Comparison of ENCODE assay signal across 30 cellular contexts in genomic region chr11:78493413-78493975, GRCh38.
"Had no signal": no experiment of that assay in that cellular context is flagged by ENCODE, and none has a peak within 500 bp of the region (broad histone marks: within the 10 kb centered on the region; RNA-seq: fewer than 3 reads in every experiment).

No MANE protein-coding gene starts in this region.

- DNase-seq: activated CD4-positive, alpha-beta memory T cell treated with anti-CD3 and anti-CD28 coated beads for 36 hours; activated CD4-positive, alpha-beta T cell treated with anti-CD3 and anti-CD28 coated beads for 36 hours; activated CD4-positive, alpha-beta T cell treated with anti-CD3 and anti-CD28 coated beads, Interleukin-2, amount 10 ng/mL, durations not matched to agents 24 days and 14 days; activated CD4-positive, CD25-positive, alpha-beta regulatory T cell; activated CD4-positive, CD25-positive, alpha-beta regulatory T cell treated with anti-CD3 and anti-CD28 coated beads, Interleukin-2, amount 50 U/mL, for 72 hours; activated CD8-positive, alpha-beta memory T cell treated with anti-CD3 and anti-CD28 coated beads, Interleukin-2, amount 10 ng/mL, durations not matched to agents 7 days and 5 days; activated CD8-positive, alpha-beta memory T cell treated with anti-CD3 and anti-CD28 coated beads, Interleukin-2, amount 50 U/mL, for 4 hours; activated CD8-positive, alpha-beta T cell treated with anti-CD3 and anti-CD28 coated beads, Interleukin-2, amount 10 ng/mL, durations not matched to agents 7 days and 5 days; activated effector memory CD4-positive, alpha-beta T cell treated with anti-CD3 and anti-CD28 coated beads, Interleukin-2, amount 50 U/mL, for 16 hours; activated naive CD4-positive, alpha-beta T cell treated with anti-CD3 and anti-CD28 coated beads for 36 hours; activated naive CD8-positive, alpha-beta T cell treated with anti-CD3 and anti-CD28 coated beads, Interleukin-2, amount 10 ng/mL, durations not matched to agents 7 days and 5 days; activated T-cell treated with anti-CD3 and anti-CD28 coated beads, Interleukin-2, amount 50 U/mL, for 1 hour; activated T-cell treated with anti-CD3 and anti-CD28 coated beads, Interleukin-2, amount 50 U/mL, for 48 hours; central memory CD4-positive, alpha-beta T cell; cerebellar nuclear complex; colonic mucosa; effector CD8-positive, alpha-beta T cell; esophagus squamous epithelium; T-helper 2 cell had no signal

- H3K9me3 ChIP-seq: ascending aorta, breast epithelium, colonic mucosa, esophagus squamous epithelium had no signal

- FAIRE-seq: endometrium, endothelial cell of umbilical vein, frontal cortex had no signal

- H3K27me3 Mint-ChIP-seq: activated CD4-positive, alpha-beta memory T cell treated with anti-CD3 and anti-CD28 coated beads for 36 hours; activated CD4-positive, alpha-beta T cell treated with anti-CD3 and anti-CD28 coated beads for 36 hours; activated CD4-positive, alpha-beta T cell treated with anti-CD3 and anti-CD28 coated beads, Interleukin-2, amount 10 ng/mL, durations not matched to agents 24 days and 14 days; activated CD8-positive, alpha-beta memory T cell treated with anti-CD3 and anti-CD28 coated beads, Interleukin-2, amount 10 ng/mL, durations not matched to agents 7 days and 5 days; activated naive CD8-positive, alpha-beta T cell treated with anti-CD3 and anti-CD28 coated beads, Interleukin-2, amount 10 ng/mL, durations not matched to agents 7 days and 5 days; brain had no signal

- H3K27ac Mint-ChIP-seq: activated CD4-positive, alpha-beta memory T cell treated with anti-CD3 and anti-CD28 coated beads for 36 hours; activated CD4-positive, alpha-beta T cell treated with anti-CD3 and anti-CD28 coated beads for 36 hours; activated CD4-positive, alpha-beta T cell treated with anti-CD3 and anti-CD28 coated beads, Interleukin-2, amount 10 ng/mL, durations not matched to agents 24 days and 14 days; activated CD8-positive, alpha-beta memory T cell treated with anti-CD3 and anti-CD28 coated beads, Interleukin-2, amount 10 ng/mL, durations not matched to agents 7 days and 5 days; activated CD8-positive, alpha-beta T cell treated with anti-CD3 and anti-CD28 coated beads, Interleukin-2, amount 10 ng/mL, durations not matched to agents 7 days and 5 days; activated naive CD4-positive, alpha-beta T cell treated with anti-CD3 and anti-CD28 coated beads for 36 hours; activated naive CD4-positive, alpha-beta T cell treated with anti-CD3 and anti-CD28 coated beads, Interleukin-2, amount 50 U/mL, for 72 hours; activated naive CD8-positive, alpha-beta T cell treated with anti-CD3 and anti-CD28 coated beads, Interleukin-2, amount 10 ng/mL, durations not matched to agents 7 days and 5 days; activated T-helper 1 cell treated with anti-CD3 and anti-CD28 coated beads, Interleukin-12 subunit alpha, Interleukin-12 subunit beta, Interleukin-2, Interleukin-4 antibody, amounts not matched to agents 30 ng/mL and 10 ng/mL and 1 ng/mL, durations not matched to agents 14 hours and 24 hours and 36 hours; activated T-helper 2 cell treated with anti-CD3 and anti-CD28 coated beads, Interferon-gamma antibody, Interleukin-2, Interleukin-4, amounts not matched to agents 10 μg/mL and 5 μg/mL and 100 μg/mL, durations not matched to agents 14 hours and 24 hours and 36 hours; brain had no signal

- H3K36me3 Mint-ChIP-seq: activated naive CD4-positive, alpha-beta T cell treated with anti-CD3 and anti-CD28 coated beads, Interleukin-2, amount 50 U/mL, for 72 hours had no signal

- ATAC-seq: activated CD4-positive, alpha-beta T cell treated with anti-CD3 and anti-CD28 coated beads for 36 hours; activated CD8-positive, alpha-beta memory T cell treated with anti-CD3 and anti-CD28 coated beads, Interleukin-2, amount 10 ng/mL, durations not matched to agents 7 days and 5 days; activated CD8-positive, alpha-beta T cell treated with anti-CD3 and anti-CD28 coated beads, Interleukin-2, amount 10 ng/mL, durations not matched to agents 7 days and 5 days; activated naive CD4-positive, alpha-beta T cell treated with anti-CD3 and anti-CD28 coated beads, Interleukin-2, amount 50 U/mL, for 72 hours had no signal

- H3K4me3 Mint-ChIP-seq: activated CD4-positive, alpha-beta memory T cell treated with anti-CD3 and anti-CD28 coated beads for 36 hours; activated CD4-positive, alpha-beta T cell treated with anti-CD3 and anti-CD28 coated beads for 36 hours; activated CD4-positive, alpha-beta T cell treated with anti-CD3 and anti-CD28 coated beads, Interleukin-2, amount 10 ng/mL, durations not matched to agents 24 days and 14 days; activated CD8-positive, alpha-beta memory T cell treated with anti-CD3 and anti-CD28 coated beads, Interleukin-2, amount 10 ng/mL, durations not matched to agents 7 days and 5 days; activated CD8-positive, alpha-beta T cell treated with anti-CD3 and anti-CD28 coated beads, Interleukin-2, amount 10 ng/mL, durations not matched to agents 7 days and 5 days; activated naive CD4-positive, alpha-beta T cell treated with anti-CD3 and anti-CD28 coated beads for 36 hours; activated naive CD8-positive, alpha-beta T cell treated with anti-CD3 and anti-CD28 coated beads, Interleukin-2, amount 10 ng/mL, durations not matched to agents 7 days and 5 days; activated T-helper 1 cell treated with anti-CD3 and anti-CD28 coated beads, Interleukin-12 subunit alpha, Interleukin-12 subunit beta, Interleukin-2, Interleukin-4 antibody, amounts not matched to agents 30 ng/mL and 10 ng/mL and 1 ng/mL, durations not matched to agents 14 hours and 24 hours and 36 hours; brain had no signal

- H3K4me1 ChIP-seq: ascending aorta, breast epithelium, colonic mucosa, esophagus squamous epithelium had no signal

- H3K9me3 Mint-ChIP-seq: activated CD4-positive, alpha-beta memory T cell treated with anti-CD3 and anti-CD28 coated beads for 36 hours; activated CD4-positive, alpha-beta T cell treated with anti-CD3 and anti-CD28 coated beads, Interleukin-2, amount 10 ng/mL, durations not matched to agents 24 days and 14 days; activated naive CD4-positive, alpha-beta T cell treated with anti-CD3 and anti-CD28 coated beads for 36 hours; activated naive CD4-positive, alpha-beta T cell treated with anti-CD3 and anti-CD28 coated beads, Interleukin-2, amount 50 U/mL, for 72 hours; activated naive CD8-positive, alpha-beta T cell treated with anti-CD3 and anti-CD28 coated beads, Interleukin-2, amount 10 ng/mL, durations not matched to agents 7 days and 5 days; activated T-helper 1 cell treated with anti-CD3 and anti-CD28 coated beads, Interleukin-12 subunit alpha, Interleukin-12 subunit beta, Interleukin-2, Interleukin-4 antibody, amounts not matched to agents 30 ng/mL and 10 ng/mL and 1 ng/mL, durations not matched to agents 14 hours and 24 hours and 36 hours; activated T-helper 2 cell treated with anti-CD3 and anti-CD28 coated beads, Interferon-gamma antibody, Interleukin-2, Interleukin-4, amounts not matched to agents 10 μg/mL and 5 μg/mL and 100 μg/mL, durations not matched to agents 14 hours and 24 hours and 36 hours; brain had no signal

- H3K36me3 ChIP-seq: breast epithelium, cardiac muscle cell, colonic mucosa had no signal

- H3K27me3 ChIP-seq: ascending aorta, breast epithelium, cardiac muscle cell, colonic mucosa, esophagus squamous epithelium had no signal

- H3K27ac ChIP-seq: ascending aorta, breast epithelium, cardiac muscle cell, colonic mucosa, epithelial cell of prostate, esophagus squamous epithelium had no signal

- H3K4me3 ChIP-seq: ascending aorta, breast epithelium, cardiac muscle cell, colonic mucosa, esophagus squamous epithelium had no signal

- H3K4me1 Mint-ChIP-seq: activated CD4-positive, alpha-beta T cell treated with anti-CD3 and anti-CD28 coated beads for 36 hours; activated CD4-positive, alpha-beta T cell treated with anti-CD3 and anti-CD28 coated beads, Interleukin-2, amount 10 ng/mL, durations not matched to agents 24 days and 14 days; activated CD8-positive, alpha-beta memory T cell treated with anti-CD3 and anti-CD28 coated beads, Interleukin-2, amount 10 ng/mL, durations not matched to agents 7 days and 5 days; activated naive CD8-positive, alpha-beta T cell treated with anti-CD3 and anti-CD28 coated beads, Interleukin-2, amount 10 ng/mL, durations not matched to agents 7 days and 5 days had no signal
